ENCODE assay signal across 8 cellular contexts in the genomic region with DNA sequence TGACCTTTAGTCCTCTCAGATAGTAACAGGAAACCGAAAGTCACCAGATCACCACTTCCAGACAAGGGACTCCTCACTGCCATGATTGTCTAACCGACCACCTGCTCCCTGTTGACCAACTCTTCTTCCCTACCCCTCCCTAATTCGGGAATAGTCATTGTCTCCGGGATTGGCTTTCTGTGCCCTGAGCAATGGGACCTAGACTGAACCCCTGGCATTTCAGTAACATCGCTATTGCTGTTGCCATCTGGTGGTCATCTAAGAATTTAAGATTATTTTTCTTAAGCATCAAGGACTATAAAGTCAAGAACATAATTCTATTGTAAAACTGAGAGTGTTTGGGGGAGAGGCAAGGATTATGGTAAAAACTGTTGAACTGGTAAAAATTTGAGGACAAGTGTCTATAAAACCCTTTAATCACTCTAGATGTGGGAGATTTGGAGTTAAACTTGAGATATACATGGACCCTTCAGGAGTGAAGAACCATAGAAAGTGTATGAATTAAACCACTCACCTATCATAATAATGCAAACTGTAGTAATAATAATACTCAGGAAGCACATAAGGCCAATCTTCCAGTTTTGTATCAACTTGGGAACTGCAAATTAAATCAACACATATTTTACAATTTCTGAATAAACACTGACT. TPM values are rescaled to one million over a fixed set of nuclear protein-coding genes. Genes with fewer than 3 reads are reported as not detected.
DNase-seq lines count a peak whose midpoint lies in the region; FAIRE-seq and TF ChIP-seq lines count a peak whose summit lies in the region.

No MANE protein-coding gene starts in this region.

- H3K27ac ChIP-seq in smooth muscle cell (ENCODE audit: low read depth) = no peak overlapping the region

- no peak overlapping the region for H3K9ac ChIP-seq in smooth muscle cell (ENCODE audit: low read depth)

- peak; percentile 41 for FAIRE-seq in A204.1 (lab: Jason Lieb, UNC)

- no peaks in the 10 kb centered on the region for H3K36me3 ChIP-seq in smooth muscle cell (ENCODE audit: low read depth)

- peak overlapping the region; percentile 84 for H3K4me2 ChIP-seq in smooth muscle cell

- no peaks in the 10 kb centered on the region for H3K4me1 ChIP-seq in smooth muscle cell (ENCODE audit: low read depth)

- peak overlapping the region; percentile 92 for H2AFZ ChIP-seq in smooth muscle cell (ENCODE audit: low read depth)

- H3K27me3 ChIP-seq in smooth muscle cell (ENCODE audit: low read depth) = no peaks in the 10 kb centered on the region

- DNase-seq in GM03348 (ENCODE audit: low spot score) (peak; percentile 41), NCI-H82 treated with DMSO at 0.1 percent for 48 hours (lab: John Stamatoyannopoulos, UW; ENCODE audit: unreplicated experiment) (peak; percentile 32), astrocyte of the hippocampus (ENCODE audit: low read depth, low spot score) (peak; percentile 45), iPS-NIHi7 (ENCODE audit: extremely low spot score) (peak; percentile 60), smooth muscle cell (lab: John Stamatoyannopoulos, UW; ENCODE audit: unreplicated experiment) (no peak), NCI-H524 treated with DMSO at 0.1 percent for 48 hours (lab: John Stamatoyannopoulos, UW) (no peak), OCI-M2 (lab: John Stamatoyannopoulos, UW; ENCODE audit: unreplicated experiment) (no peak)

- peak overlapping the region; percentile 38 for H3K4me3 ChIP-seq in smooth muscle cell

- peak; percentile 53 for TF ChIP-seq CTCF in smooth muscle cell (IDR thresholded peaks at IDR 0.05; ENCODE audit: borderline replicate concordance, insufficient read depth, poor library complexity, severe bottlenecking)

- 27% methylated on average over 5 of the region's 5 CpGs for WGBS in smooth muscle cell (ENCODE audit: low lambda C conversion rate)

- H3K79me2 ChIP-seq in smooth muscle cell (ENCODE audit: low read depth) = no peaks in the 10 kb centered on the region

- H4K20me1 ChIP-seq in smooth muscle cell (ENCODE audit: low read depth) = no peaks in the 10 kb centered on the region

- H3F3A ChIP-seq in smooth muscle cell (ENCODE audit: low read depth) = no peaks in the 10 kb centered on the region

- H3K9me3 ChIP-seq in smooth muscle cell (replicated peaks; ENCODE audit: low read depth) = no peaks in the 10 kb centered on the region

RNA-seq across cellular contexts. Expression of a gene that starts 6.3 kb away (rescaled TPM):
- not detected in 2 replicates for total RNA-seq in smooth muscle cell
- polyA plus RNA-seq in smooth muscle cell = 0.67 and 1.7 TPM in 2 replicates

RNA-seq across cellular contexts. Expression of a gene that starts 44.6 kb away (rescaled TPM):
- total RNA-seq in smooth muscle cell = not detected in 2 replicates
- 0.43 TPM in 1 of 2 replicates, not detected in the other for polyA plus RNA-seq in smooth muscle cell

RNA-seq across cellular contexts. Expression of a gene that starts 45.3 kb away (rescaled TPM):
- 1.2 and 2.3 TPM in 2 replicates for total RNA-seq in smooth muscle cell
- polyA plus RNA-seq in smooth muscle cell = 0.40 and 1.7 TPM in 2 replicates

RNA-seq across cellular contexts. Expression of a gene that starts 56.7 kb away (rescaled TPM):
- total RNA-seq in smooth muscle cell = 13.6 and 14.0 TPM in 2 replicates
- polyA plus RNA-seq in smooth muscle cell = 8.0 and 12.0 TPM in 2 replicates

Comparison
In these comparisons a context has a peak if more than half of its experiments do, and no peak if none do; other contexts are left out.
1. DNase-seq: peak in GM03348 (single experiment), NCI-H82 treated with DMSO at 0.1 percent for 48 hours (single experiment), astrocyte of the hippocampus (single experiment) and iPS-NIHi7 (single experiment); none in smooth muscle cell (single experiment), NCI-H524 treated with DMSO at 0.1 percent for 48 hours (single experiment) and OCI-M2 (single experiment).